8 cellular contexts compared by ENCODE assay signal in the genomic region with DNA sequence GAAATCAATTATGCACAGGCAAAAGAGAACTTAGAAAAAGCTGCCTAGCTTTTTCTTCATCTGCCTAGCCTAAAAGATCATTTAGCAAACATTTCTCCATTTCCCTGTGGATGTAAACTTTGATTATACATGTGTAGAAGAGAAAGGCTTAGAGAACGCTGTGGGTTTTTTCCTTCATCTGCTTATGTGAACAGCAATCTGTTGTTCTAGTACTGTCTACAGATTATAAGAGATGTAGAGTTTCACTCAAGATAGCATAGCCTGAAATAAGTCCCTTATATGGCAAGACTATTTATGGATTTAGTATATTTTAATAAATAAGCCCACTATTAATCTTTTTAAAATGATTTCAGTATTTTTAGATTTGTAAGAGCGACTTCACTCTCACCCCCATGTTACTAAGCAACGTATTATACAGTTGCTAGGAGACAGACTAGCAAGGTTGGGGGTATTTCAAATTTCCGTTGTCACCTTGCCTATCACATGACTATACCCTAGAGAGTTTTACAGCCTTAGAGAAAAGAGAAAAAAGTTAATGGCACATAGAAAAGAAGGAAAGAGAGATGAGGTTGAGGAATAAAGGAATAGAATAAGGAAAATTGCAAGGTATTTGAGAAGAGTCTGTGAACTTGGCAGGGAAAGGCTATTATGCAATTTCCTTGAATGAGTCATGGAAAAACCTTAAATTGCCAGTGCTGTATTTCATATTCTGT. TPM values are rescaled to one million over a fixed set of nuclear protein-coding genes. Genes with fewer than 3 reads are reported as not detected.
A peak's percentile ranks its signal among the peaks of the same experiment; 100 is the strongest.
DNase-seq lines count a peak whose midpoint lies in the region; ATAC-seq and TF ChIP-seq lines count a peak whose summit lies in the region.

No MANE protein-coding gene starts in this region.

- TF ChIP-seq EP300 in esophagus muscularis mucosa (IDR thresholded peaks at IDR 0.05) = no peak

- POLR2A ChIA-PET in naive thymus-derived CD8-positive, alpha-beta T cell (lab: Charles Lee) = interaction anchor here (0.9 to 3.5 kb wide), 3 partner anchors 11 to 71 kb away, joined by 3 to 13 read pairs (median 6); a partner anchor contains a TSS

- peak overlapping the region; percentile 83 to 85 (median 84) for H3K27ac ChIP-seq in esophagus muscularis mucosa (replicated peaks in 1 of 4)

- peaks cover 22 to 50% (median 43%) of the 10 kb centered on the region in 4 donors for H3K4me1 ChIP-seq in esophagus muscularis mucosa

- peak overlapping the region; percentile 7 to 32 (median 28) for H3K4me3 ChIP-seq in esophagus muscularis mucosa

- no peak for TF ChIP-seq POLR2A in esophagus muscularis mucosa (IDR thresholded peaks at IDR 0.05; ENCODE audit: low read depth)

- ATAC-seq in activated CD4-positive, CD25-positive, alpha-beta regulatory T cell treated with anti-CD3 and anti-CD28 coated beads, Interleukin-2, amount 50 U/mL, for 24 hours = peak; percentile 88 to 89
- ATAC-seq in T-helper 17 cell (peak; percentile 92), HG03097 (IDR thresholded peaks at IDR 0.05; ENCODE audit: low FRiP score, unreplicated experiment) (no peak), GM19463 (IDR thresholded peaks at IDR 0.05; ENCODE audit: unreplicated experiment) (no peak)
- ATAC-seq in naive thymus-derived CD8-positive, alpha-beta T cell = peak; percentile 87 to 98

- no peak for TF ChIP-seq CTCF in esophagus muscularis mucosa (IDR thresholded peaks at IDR 0.05)

- H3K36me3 ChIP-seq in esophagus muscularis mucosa = no peaks in the 10 kb centered on the region

- H3K9me3 ChIP-seq in T-helper 17 cell (ENCODE audit: control insufficient read depth, low read length, poor library complexity, severe bottlenecking) = no peaks in the 10 kb centered on the region
- H3K9me3 ChIP-seq in esophagus muscularis mucosa = no peaks in the 10 kb centered on the region

- H3K9me3 Mint-ChIP-seq in naive thymus-derived CD8-positive, alpha-beta T cell = no peaks in the 10 kb centered on the region

- peaks cover 12% of the 10 kb centered on the region for H3K27me3 Mint-ChIP-seq in T-helper 17 cell
- no peaks in the 10 kb centered on the region for H3K27me3 Mint-ChIP-seq in naive thymus-derived CD8-positive, alpha-beta T cell

- 0% methylated on average over 4 of the region's 4 CpGs for WGBS in esophagus muscularis mucosa

- no peak overlapping the region for H3K4me3 Mint-ChIP-seq in T-helper 17 cell
- peak overlapping the region in 3 of 10 donors; percentile 0 to 44 (median 29) for H3K4me3 Mint-ChIP-seq in naive thymus-derived CD8-positive, alpha-beta T cell

- DNase-seq in activated CD4-positive, CD25-positive, alpha-beta regulatory T cell treated with anti-CD3 and anti-CD28 coated beads, Interleukin-2, amount 50 U/mL, for 72 hours = no peak
- DNase-seq in NCI-H187 treated with DMSO at 0.1 percent for 48 hours (lab: John Stamatoyannopoulos, UW) (peak; percentile 91), T-helper 17 cell (no peak), esophagus muscularis mucosa (ENCODE audit: extremely low spot score) (no peak)
- DNase-seq in naive thymus-derived CD8-positive, alpha-beta T cell = peak in 4 of 10 donors; percentile 47 to 74 (median 60)

- H3K4me1 Mint-ChIP-seq in T-helper 17 cell = peaks cover 8% of the 10 kb centered on the region
- peaks cover 6 to 15% (median 10%) of the 10 kb centered on the region in 4 donors for H3K4me1 Mint-ChIP-seq in naive thymus-derived CD8-positive, alpha-beta T cell

- intact Hi-C loops in esophagus muscularis mucosa (cut with DNase I) = no loop called here

- no peaks in the 10 kb centered on the region for H3K27me3 ChIP-seq in esophagus muscularis mucosa

- H3K27ac Mint-ChIP-seq in T-helper 17 cell = peak overlapping the region; percentile 78
- peak overlapping the region; percentile 1 to 84 (median 36) for H3K27ac Mint-ChIP-seq in naive thymus-derived CD8-positive, alpha-beta T cell

- H3K36me3 Mint-ChIP-seq in T-helper 17 cell (ENCODE audit: low read depth) = peaks cover under 1% of the 10 kb centered on the region
- H3K36me3 Mint-ChIP-seq in naive thymus-derived CD8-positive, alpha-beta T cell = no peaks in the 10 kb centered on the region

RNA-seq across cellular contexts. Expression of a gene that starts 12.2 kb away (rescaled TPM):
- 100 to 1,000 TPM; 282 to 416 TPM for total RNA-seq in T-helper 17 cell
- 1,000 to 10,000 TPM in 2 of 4 donors, 100 to 1,000 TPM in 2; 534 to 1,110 (median 887) TPM for total RNA-seq in esophagus muscularis mucosa
- 10 to 100 TPM; 93.5 to 95.3 TPM for total RNA-seq in naive thymus-derived CD8-positive, alpha-beta T cell
- 100 to 1,000 TPM; 139 to 168 (median 147) TPM for polyA plus RNA-seq in naive thymus-derived CD8-positive, alpha-beta T cell

Comparison
In these comparisons a context has a peak if more than half of its experiments do, and no peak if none do; other contexts are left out.
1. ATAC-seq: peak in activated CD4-positive, CD25-positive, alpha-beta regulatory T cell treated with anti-CD3 and anti-CD28 coated beads, Interleukin-2, amount 50 U/mL, for 24 hours (2 of 2), T-helper 17 cell (single experiment) and naive thymus-derived CD8-positive, alpha-beta T cell (2 of 2); none in HG03097 (single experiment) and GM19463 (single experiment).